In the genomic region with DNA sequence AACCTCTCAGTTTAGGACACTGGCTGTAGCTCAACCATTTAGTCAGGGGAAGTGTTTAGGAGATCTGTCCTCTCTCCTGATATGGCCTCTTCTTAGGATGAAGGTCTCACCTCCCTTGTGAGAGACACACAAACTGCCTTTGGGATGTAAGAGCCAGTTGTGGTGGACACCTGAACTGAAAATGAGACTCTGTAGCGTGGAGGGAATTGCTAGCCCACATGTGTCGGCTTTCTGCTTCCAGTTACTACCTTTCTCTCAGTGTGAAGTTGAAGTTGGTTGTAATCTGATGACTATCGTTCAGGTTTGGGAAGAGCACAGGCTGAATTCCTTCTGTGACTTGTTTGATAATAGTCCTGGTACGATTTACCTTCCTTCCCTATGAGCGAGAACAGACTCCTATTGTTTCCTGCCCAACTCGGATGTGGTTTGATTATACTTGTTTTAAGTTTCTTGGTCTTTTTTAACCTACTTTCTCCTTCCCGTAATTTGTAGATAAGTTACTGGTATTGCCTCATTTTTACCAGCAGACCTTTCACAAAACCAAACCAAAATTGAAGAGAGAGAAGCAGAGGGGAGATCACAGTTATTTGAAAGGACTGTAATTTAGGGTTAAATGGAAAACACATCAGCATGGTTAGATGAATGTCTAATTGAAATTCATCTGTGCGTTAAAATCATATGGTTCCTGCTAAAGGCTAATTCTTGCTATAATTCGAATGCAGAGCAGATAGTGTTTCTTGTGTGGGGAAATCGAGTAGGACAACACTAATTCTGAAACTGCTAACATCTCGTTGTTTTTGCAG, we compare ENCODE assay signal across 16 cellular contexts. TPM values are rescaled to one million over a fixed set of nuclear protein-coding genes. Genes with fewer than 3 reads are reported as not detected.
DNase-seq lines count a peak whose midpoint lies in the region; ATAC-seq and TF ChIP-seq lines count a peak whose summit lies in the region.
"Had no signal": no experiment of that assay in that cellular context is flagged by ENCODE, and none has a peak within 500 bp of the region (broad histone marks: within the 10 kb centered on the region; RNA-seq: fewer than 3 reads in every experiment).

No MANE protein-coding gene starts in this region.

- dilution Hi-C loops in IMR-90 (cut with HindIII; ENCODE audit: low sequenced_read_pairs, unreplicated experiment): no loop called here

- H2AK9ac ChIP-seq in IMR-90 (replicated peaks; ENCODE audit: low read depth, low read length, poor library complexity): no peak overlapping the region

- H3K23ac ChIP-seq in IMR-90 (ENCODE audit: low read depth, low read length): peak overlapping the region; percentile 8; the same call in 1 of the 2 replicates

- no peaks in the 10 kb centered on the region for H3K27me3 Mint-ChIP-seq in activated naive CD4-positive, alpha-beta T cell treated with anti-CD3 and anti-CD28 coated beads, Interleukin-2, amount 10 ng/mL, durations not matched to agents 7 days and 5 days
- no peaks in the 10 kb centered on the region for H3K27me3 Mint-ChIP-seq in activated naive CD8-positive, alpha-beta T cell treated with anti-CD3 and anti-CD28 coated beads for 36 hours
- no peaks in the 10 kb centered on the region for H3K27me3 Mint-ChIP-seq in stimulated activated naive B cell treated with anti-CD40 and anti-IgM and Interleukin-4, amounts not matched to agents 10 μg/mL and 1 μg/mL and 100 μg/mL, for 72 hours

- ATAC-seq in IMR-90 (ENCODE audit: low read depth) (no peak), HG02970 (IDR thresholded peaks at IDR 0.05; ENCODE audit: low FRiP score, unreplicated experiment) (no peak)
- peak; percentile 55 to 69 for ATAC-seq in stimulated activated naive B cell treated with anti-CD40 and anti-IgM and Interleukin-4, amounts not matched to agents 10 μg/mL and 1 μg/mL and 100 μg/mL, for 72 hours (replicated peaks)

- no peak for TF ChIP-seq RAD21 in IMR-90 (IDR thresholded peaks at IDR 0.05; ENCODE audit: low read length)

- H3K27me3 ChIP-seq in IMR-90 (ENCODE audit: control insufficient read depth, insufficient read depth, low read length) (no peaks in the 10 kb centered on the region), stomach (no peaks in the 10 kb centered on the region)
- H3K27me3 ChIP-seq: suprapubic skin had no signal

- H3K18ac ChIP-seq in IMR-90 (ENCODE audit: low read depth, low read length): peak overlapping the region; percentile 77

- TF ChIP-seq POLR2A in IMR-90 (IDR thresholded peaks at IDR 0.05; ENCODE audit: low read depth, low read length): no peak
- no peak for TF ChIP-seq POLR2A in stomach (IDR thresholded peaks at IDR 0.05)

- peaks cover 6% of the 10 kb centered on the region for H4K20me1 ChIP-seq in IMR-90 (ENCODE audit: insufficient read depth, low read length)

- WGBS in IMR-90 (ENCODE audit: extremely low coverage in 2 of 2, insufficient read length in 1 of 2), 2 experiments: 93% methylated on average over 2 of the region's 11 CpGs; no CpG with 5 or more reads in 1 of the 2 experiments
- WGBS in stomach, 5 donors: 62 to 69% (median 67%) methylated on average over 11 of the region's 11 CpGs

- peaks cover 7% of the 10 kb centered on the region for H3K36me3 ChIP-seq in IMR-90 (ENCODE audit: control insufficient read depth, insufficient read depth, low read length)
- H3K36me3 ChIP-seq in stomach: peaks cover 16 to 75% (median 51%) of the 10 kb centered on the region in 4 donors

- peaks cover 37% of the 10 kb centered on the region for H3K9me1 ChIP-seq in IMR-90 (ENCODE audit: insufficient read depth, low read length)

- H3K9me3 Mint-ChIP-seq in activated naive CD4-positive, alpha-beta T cell treated with anti-CD3 and anti-CD28 coated beads, Interleukin-2, amount 10 ng/mL, durations not matched to agents 7 days and 5 days: peaks cover 2% of the 10 kb centered on the region
- no peaks in the 10 kb centered on the region for H3K9me3 Mint-ChIP-seq in activated naive CD8-positive, alpha-beta T cell treated with anti-CD3 and anti-CD28 coated beads for 36 hours
- peaks cover 0 to 8% of the 10 kb centered on the region in 2 donors for H3K9me3 Mint-ChIP-seq in stimulated activated naive B cell treated with anti-CD40 and anti-IgM and Interleukin-4, amounts not matched to agents 10 μg/mL and 1 μg/mL and 100 μg/mL, for 72 hours

- no TSS peak for BruUV-seq in IMR-90 (replicated peaks; lab: Mats Ljungman, UMichigan)

- H3K56ac ChIP-seq in IMR-90 (ENCODE audit: extremely low read depth, insufficient read depth, low read length): peak overlapping the region; percentile 15; the same call in 1 of the 2 replicates

- H3K36me3 Mint-ChIP-seq in activated naive CD4-positive, alpha-beta T cell treated with anti-CD3 and anti-CD28 coated beads, Interleukin-2, amount 10 ng/mL, durations not matched to agents 7 days and 5 days: peaks cover 62% of the 10 kb centered on the region
- H3K36me3 Mint-ChIP-seq in activated naive CD8-positive, alpha-beta T cell treated with anti-CD3 and anti-CD28 coated beads for 36 hours: peaks cover 36% of the 10 kb centered on the region
- H3K36me3 Mint-ChIP-seq in stimulated activated naive B cell treated with anti-CD40 and anti-IgM and Interleukin-4, amounts not matched to agents 10 μg/mL and 1 μg/mL and 100 μg/mL, for 72 hours: peaks cover 52 to 71% of the 10 kb centered on the region in 2 donors

- peaks cover 28% of the 10 kb centered on the region for H3K4me1 ChIP-seq in IMR-90 (ENCODE audit: control insufficient read depth, insufficient read depth, low read length)
- peaks cover 4 to 25% (median 8%) of the 10 kb centered on the region in 4 donors for H3K4me1 ChIP-seq in stomach
- H3K4me1 ChIP-seq: HAP-1 had no signal

- no peak for TF ChIP-seq EP300 in stomach (IDR thresholded peaks at IDR 0.05)

- no peak overlapping the region for H3K4me3 ChIP-seq in IMR-90 (ENCODE audit: insufficient read depth, low read depth, low read length)
- no peak overlapping the region for H3K4me3 ChIP-seq in stomach
- H3K4me3 ChIP-seq: HAP-1, suprapubic skin had no signal

- H3K9me3 ChIP-seq in IMR-90 (ENCODE audit: control insufficient read depth, insufficient read depth, low read length) (no peaks in the 10 kb centered on the region), stomach (no peaks in the 10 kb centered on the region)
- H3K9me3 ChIP-seq: HAP-1, suprapubic skin had no signal

- H4K5ac ChIP-seq in IMR-90 (ENCODE audit: low read depth, low read length): peak overlapping the region; percentile 87

- peaks cover 15 to 54% of the 10 kb centered on the region in 2 experiments; a peak in 3 of 4 replicates for H3K79me1 ChIP-seq in IMR-90 (ENCODE audit: low read depth in 1 of 2, low read length in 2 of 2)

- peak overlapping the region; percentile 45 for H2BK120ac ChIP-seq in IMR-90 (ENCODE audit: low read depth, low read length)

- peak overlapping the region; percentile 81 for H3K27ac Mint-ChIP-seq in activated naive CD4-positive, alpha-beta T cell treated with anti-CD3 and anti-CD28 coated beads, Interleukin-2, amount 10 ng/mL, durations not matched to agents 7 days and 5 days
- H3K27ac Mint-ChIP-seq in activated naive CD8-positive, alpha-beta T cell treated with anti-CD3 and anti-CD28 coated beads for 36 hours: peak overlapping the region; percentile 78
- peak overlapping the region; percentile 99 for H3K27ac Mint-ChIP-seq in stimulated activated naive B cell treated with anti-CD40 and anti-IgM and Interleukin-4, amounts not matched to agents 10 μg/mL and 1 μg/mL and 100 μg/mL, for 72 hours

- H3K27ac ChIP-seq in IMR-90 (ENCODE audit: insufficient read depth, low read length): peak overlapping the region; percentile 20; the same call in 1 of the 2 replicates
- peak overlapping the region in 1 of 5 donors; percentile 36 for H3K27ac ChIP-seq in stomach
- H3K27ac ChIP-seq: suprapubic skin had no signal

- peak overlapping the region; percentile 59; the same call in 2 of the 3 replicates for H2BK15ac ChIP-seq in IMR-90 (ENCODE audit: low read depth, low read length)

- intact Hi-C loops in IMR-90 (cut with micrococcal nuclease): no loop called here
- intact Hi-C loops in stomach (cut with DNase I; ENCODE audit: low total_unique reads): no loop called here

- H4K8ac ChIP-seq in IMR-90 (ENCODE audit: low read depth in 2 of 2, low read length in 2 of 2): peak overlapping the region; percentile 34 to 61; a peak in 2 of 4 replicates

- H3K4me3 Mint-ChIP-seq in activated naive CD4-positive, alpha-beta T cell treated with anti-CD3 and anti-CD28 coated beads, Interleukin-2, amount 10 ng/mL, durations not matched to agents 7 days and 5 days: peak overlapping the region; percentile 11
- H3K4me3 Mint-ChIP-seq in activated naive CD8-positive, alpha-beta T cell treated with anti-CD3 and anti-CD28 coated beads for 36 hours: peak overlapping the region; percentile 18
- peak overlapping the region; percentile 1 to 3 for H3K4me3 Mint-ChIP-seq in stimulated activated naive B cell treated with anti-CD40 and anti-IgM and Interleukin-4, amounts not matched to agents 10 μg/mL and 1 μg/mL and 100 μg/mL, for 72 hours

- H3K14ac ChIP-seq in IMR-90 (replicated peaks; ENCODE audit: low read depth, low read length): peak overlapping the region; percentile 71

- CTCF ChIA-PET in activated naive CD4-positive, alpha-beta T cell treated with anti-CD3 and anti-CD28 coated beads, Interleukin-2, amount 10 ng/mL, durations not matched to agents 7 days and 5 days (lab: Charles Lee): interaction anchor here (1.2 kb wide), 1 partner anchor 16 kb away, joined by 4 read pairs; no protein-coding TSS in a partner anchor
- CTCF ChIA-PET in IMR-90 (lab: Yijun Ruan, JAX): no interaction called here

- POLR2A ChIA-PET in IMR-90 (lab: Charles Lee; ENCODE audit: unreplicated experiment): no interaction called here

- in situ Hi-C loops in IMR-90 (cut with MboI; ENCODE audit: low sequenced_read_pairs): loop anchor here (10.0 kb wide), 1 partner anchor 107 kb away; no protein-coding TSS in a partner anchor

- H2BK5ac ChIP-seq in IMR-90 (ENCODE audit: low read depth, low read length, poor library complexity, severe bottlenecking): peak overlapping the region; percentile 43

- peak overlapping the region; percentile 85 for H2BK20ac ChIP-seq in IMR-90 (ENCODE audit: low read depth, low read length)

- H4K91ac ChIP-seq in IMR-90 (ENCODE audit: insufficient read depth, low read depth, low read length): peak overlapping the region; percentile 84

- H3K9ac ChIP-seq in IMR-90 (ENCODE audit: low read depth, low read length): no peak overlapping the region

- no peak overlapping the region for H3K4me2 ChIP-seq in IMR-90 (ENCODE audit: low read depth, low read length)

- peak overlapping the region; percentile 89 for H2AK5ac ChIP-seq in IMR-90 (ENCODE audit: low read depth, low read length)

- H2AFZ ChIP-seq in IMR-90 (replicated peaks; ENCODE audit: low read length, poor library complexity): no peak overlapping the region

- no peak for DNase-seq in activated naive CD4-positive, alpha-beta T cell treated with anti-CD3 and anti-CD28 coated beads, Interleukin-2, amount 10 ng/mL, durations not matched to agents 7 days and 5 days
- DNase-seq in activated naive CD4-positive, alpha-beta T cell treated with Interleukin-2 at 50 U/mL for 16 hours: no peak
- DNase-seq in IMR-90: no peak
- no peak for DNase-seq in activated naive CD8-positive, alpha-beta T cell treated with anti-CD3 and anti-CD28 coated beads for 36 hours
- no peak for DNase-seq in stimulated activated naive B cell treated with anti-CD40 and anti-IgM and Interleukin-4, amounts not matched to agents 10 μg/mL and 1 μg/mL and 100 μg/mL, for 72 hours
- DNase-seq in stomach: no peak
- DNase-seq in NCI-H2029 (lab: John Stamatoyannopoulos, UW): no peak
- DNase-seq: effector CD8-positive, alpha-beta T cell; GF-D8; kidney; NCI-H2081 treated with DMSO at 0.1 percent for 48 hours; NCI-H524 treated with DMSO at 0.1 percent for 48 hours; SIG-M5 had no signal

- TF ChIP-seq CTCF in IMR-90 (conservative IDR thresholded peaks at IDR 0.05; ENCODE audit: low read depth, low read length): no peak
- TF ChIP-seq CTCF in stomach (IDR thresholded peaks at IDR 0.05): no peak

- peaks cover 88% of the 10 kb centered on the region for H3K4me1 Mint-ChIP-seq in activated naive CD4-positive, alpha-beta T cell treated with anti-CD3 and anti-CD28 coated beads, Interleukin-2, amount 10 ng/mL, durations not matched to agents 7 days and 5 days
- peaks cover 46% of the 10 kb centered on the region for H3K4me1 Mint-ChIP-seq in activated naive CD8-positive, alpha-beta T cell treated with anti-CD3 and anti-CD28 coated beads for 36 hours
- H3K4me1 Mint-ChIP-seq in stimulated activated naive B cell treated with anti-CD40 and anti-IgM and Interleukin-4, amounts not matched to agents 10 μg/mL and 1 μg/mL and 100 μg/mL, for 72 hours: peaks cover 64 to 84% of the 10 kb centered on the region in 2 donors

- peak overlapping the region; percentile 83 for H3K4ac ChIP-seq in IMR-90 (ENCODE audit: low read depth, low read length)

RNA-seq across cellular contexts. Expression of a gene that starts 43.2 kb away (rescaled TPM):
- 16.5 and 18.3 TPM in 2 replicates for total RNA-seq in IMR-90 (2012; rRNA removed)
- polyA plus RNA-seq in IMR-90 (2012; rRNA removed): 15.4 and 15.9 TPM in 2 replicates
- 11.0 and 13.5 TPM in 2 replicates for polyA plus RNA-seq in IMR-90 (2012; cell fraction: cytosol; rRNA removed)
- 22.9 and 31.5 TPM in 2 replicates for polyA plus RNA-seq in IMR-90 (2012; cell fraction: nucleus; rRNA removed; ENCODE audit: low replicate concordance)
- total RNA-seq in activated naive CD8-positive, alpha-beta T cell treated with anti-CD3 and anti-CD28 coated beads for 36 hours: 10 to 100 TPM; 20.4 to 21.3 TPM
- 100 to 1,000 TPM in 2 of 5 donors, 10 to 100 TPM in 3; 20.2 to 176 (median 66.5) TPM for total RNA-seq in stomach
- 1 to 10 TPM; 5.8 to 8.6 (median 6.7) TPM for polyA plus RNA-seq in stomach

RNA-seq across cellular contexts. Expression of a gene that starts 45.3 kb away (rescaled TPM):
- total RNA-seq in IMR-90 (2012; rRNA removed) (43.7 and 44.4 TPM in 2 replicates), stomach (10 to 100 TPM; 16.5 to 97.9 (median 20.4) TPM)
- polyA plus RNA-seq in IMR-90 (2012; rRNA removed) (62.5 and 63.6 TPM in 2 replicates), stomach (10 to 100 TPM; 23.7 to 42.8 (median 37.4) TPM)
- 73.1 and 112 TPM in 2 replicates for polyA plus RNA-seq in IMR-90 (2012; cell fraction: cytosol; rRNA removed)
- polyA plus RNA-seq in IMR-90 (2012; cell fraction: nucleus; rRNA removed; ENCODE audit: low replicate concordance): 27.5 and 44.2 TPM in 2 replicates
- total RNA-seq in activated naive CD8-positive, alpha-beta T cell treated with anti-CD3 and anti-CD28 coated beads for 36 hours: 10 to 100 TPM; 25.5 to 26.2 TPM

Comparison
In these comparisons a context has a peak if more than half of its experiments do, and no peak if none do; other contexts are left out.
1. ATAC-seq: peak in stimulated activated naive B cell treated with anti-CD40 and anti-IgM and Interleukin-4, amounts not matched to agents 10 μg/mL and 1 μg/mL and 100 μg/mL, for 72 hours (2 of 2); none in IMR-90 (single experiment) and HG02970 (single experiment).
2. Peak in every context shown above with its lines, with median percentiles within 50 percentile points of each other: H3K27ac Mint-ChIP-seq and H3K4me3 Mint-ChIP-seq.